Comparison of ENCODE assay signal across 10 cellular contexts in the genomic region with DNA sequence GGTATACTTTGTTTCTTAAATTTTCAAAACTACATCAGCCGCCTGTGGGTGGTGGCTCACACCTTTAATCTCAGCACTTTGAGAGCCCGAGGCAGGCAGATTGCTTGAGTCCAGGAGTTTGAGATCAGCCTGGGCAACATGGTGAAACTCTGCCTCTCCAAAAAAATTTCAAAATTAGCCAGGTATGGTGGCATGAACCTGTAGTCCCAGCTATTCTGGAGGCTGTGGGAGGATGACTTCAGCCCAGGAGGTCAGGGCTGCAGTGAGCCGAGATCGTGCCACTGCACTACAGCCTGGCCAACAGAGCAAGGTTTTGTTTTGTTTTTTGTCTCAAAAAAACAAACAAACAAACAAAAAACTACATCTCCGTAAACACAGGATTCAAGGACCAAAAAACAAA.
"Had no signal": no experiment of that assay in that cellular context is flagged by ENCODE, and none has a peak within 500 bp of the region (broad histone marks: within the 10 kb centered on the region; RNA-seq: fewer than 3 reads in every experiment).

No MANE protein-coding gene starts in this region.

- H3K9me3 ChIP-seq: adrenal gland, colonic mucosa, heart left ventricle had no signal

- H2AFZ ChIP-seq: parathyroid adenoma had no signal

- H3K9me3 Mint-ChIP-seq: activated naive CD4-positive, alpha-beta T cell treated with anti-CD3 and anti-CD28 coated beads, Interleukin-2, amount 10 ng/mL, durations not matched to agents 7 days and 5 days; activated T-helper 1 cell treated with anti-CD3 and anti-CD28 coated beads, Interleukin-12 subunit alpha, Interleukin-12 subunit beta, Interleukin-2, Interleukin-4 antibody, amounts not matched to agents 30 ng/mL and 10 ng/mL and 1 ng/mL, durations not matched to agents 14 hours and 24 hours and 36 hours had no signal

- H3K27ac ChIP-seq: adrenal gland, colonic mucosa, heart left ventricle, parathyroid adenoma had no signal

- H3K4me1 ChIP-seq: parathyroid adenoma had no signal

- H3K27me3 ChIP-seq: adrenal gland, colonic mucosa, heart left ventricle had no signal

- ATAC-seq: heart left ventricle had no signal

- H3K27ac Mint-ChIP-seq: activated naive CD4-positive, alpha-beta T cell treated with anti-CD3 and anti-CD28 coated beads, Interleukin-2, amount 10 ng/mL, durations not matched to agents 7 days and 5 days; activated T-helper 1 cell treated with anti-CD3 and anti-CD28 coated beads, Interleukin-12 subunit alpha, Interleukin-12 subunit beta, Interleukin-2, Interleukin-4 antibody, amounts not matched to agents 30 ng/mL and 10 ng/mL and 1 ng/mL, durations not matched to agents 14 hours and 24 hours and 36 hours had no signal

- H3K27me3 Mint-ChIP-seq: activated naive CD4-positive, alpha-beta T cell treated with anti-CD3 and anti-CD28 coated beads, Interleukin-2, amount 10 ng/mL, durations not matched to agents 7 days and 5 days had no signal

- FAIRE-seq: frontal cortex had no signal

- H3K36me3 ChIP-seq: colonic mucosa had no signal

- H3K4me3 ChIP-seq: adrenal gland, colonic mucosa, heart left ventricle had no signal

- H3K4me3 Mint-ChIP-seq: activated naive CD4-positive, alpha-beta T cell treated with anti-CD3 and anti-CD28 coated beads, Interleukin-2, amount 10 ng/mL, durations not matched to agents 7 days and 5 days; activated T-helper 1 cell treated with anti-CD3 and anti-CD28 coated beads, Interleukin-12 subunit alpha, Interleukin-12 subunit beta, Interleukin-2, Interleukin-4 antibody, amounts not matched to agents 30 ng/mL and 10 ng/mL and 1 ng/mL, durations not matched to agents 14 hours and 24 hours and 36 hours had no signal

- H3K9ac ChIP-seq: parathyroid adenoma had no signal

- DNase-seq: activated CD4-positive, alpha-beta T cell treated with anti-CD3 and anti-CD28 coated beads for 4 hours; activated naive CD4-positive, alpha-beta T cell treated with anti-CD3 and anti-CD28 coated beads, Interleukin-2, amount 10 ng/mL, durations not matched to agents 7 days and 5 days; adrenal gland; caudate nucleus; colonic mucosa; heart left ventricle; stimulated activated CD4-positive, alpha-beta T cell treated with anti-CD3 and anti-CD28 coated beads, Interleukin-4, amount 100 ng/mL, for 4 hours had no signal
